In the genomic region with DNA sequence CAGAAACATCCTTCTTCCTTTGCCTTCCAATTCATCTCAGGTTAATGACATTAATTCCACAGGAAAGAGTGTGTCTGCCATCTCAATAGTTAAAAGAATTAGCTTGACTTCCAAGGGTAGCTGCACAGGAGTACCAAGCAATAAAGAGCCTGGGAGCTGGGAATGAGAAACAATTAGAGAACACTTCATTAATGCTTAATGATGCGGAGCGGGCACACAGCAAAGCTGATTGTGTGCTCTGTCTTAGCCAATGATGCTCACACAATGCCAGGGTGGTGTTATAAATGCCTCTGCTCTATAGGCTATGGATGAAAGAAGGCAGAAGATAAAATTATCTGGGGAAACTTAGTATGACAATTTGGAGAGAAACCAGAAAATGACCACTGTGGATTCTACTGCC, we compare ENCODE assay signal across 16 cellular contexts.
"Had no signal": no experiment of that assay in that cellular context is flagged by ENCODE, and none has a peak within 500 bp of the region (broad histone marks: within the 10 kb centered on the region; RNA-seq: fewer than 3 reads in every experiment).

No MANE protein-coding gene starts in this region.

- H3K27me3 ChIP-seq: heart left ventricle, neutrophil, suprapubic skin, thyroid gland had no signal

- H3K4me2 ChIP-seq: smooth muscle cell had no signal

- H3K4me3 ChIP-seq: heart left ventricle, smooth muscle cell, suprapubic skin, thyroid gland had no signal

- H3K36me3 ChIP-seq: heart left ventricle, neutrophil, suprapubic skin, thyroid gland had no signal

- H3K27ac ChIP-seq: heart left ventricle, neutrophil, suprapubic skin, thyroid gland had no signal

- DNase-seq: cortex of kidney; effector memory CD4-positive, alpha-beta T cell; heart left ventricle; hippocampal formation; left colon; mesendoderm; naive B cell; posterior cingulate gyrus; right cardiac atrium; stimulated activated CD4-positive, alpha-beta T cell treated with anti-CD3 and anti-CD28 coated beads, Interleukin-4, amount 100 ng/mL, for 1 hour; stimulated activated CD8-positive, alpha-beta memory T cell treated with anti-CD3 and anti-CD28 coated beads, Interleukin-4, amount 100 ng/mL, for 48 hours; stimulated activated naive CD8-positive, alpha-beta T cell treated with anti-CD3 and anti-CD28 coated beads, Interleukin-15, Interleukin-2, amounts not matched to agents 100 U/mL and 50 U/mL, for 24 hours; thyroid gland had no signal

- H3K9me3 ChIP-seq: heart left ventricle, neutrophil, suprapubic skin, thyroid gland had no signal

- H3K4me1 ChIP-seq: heart left ventricle, suprapubic skin, thyroid gland had no signal
